1 cellular context compared by ENCODE assay signal in the genomic region with DNA sequence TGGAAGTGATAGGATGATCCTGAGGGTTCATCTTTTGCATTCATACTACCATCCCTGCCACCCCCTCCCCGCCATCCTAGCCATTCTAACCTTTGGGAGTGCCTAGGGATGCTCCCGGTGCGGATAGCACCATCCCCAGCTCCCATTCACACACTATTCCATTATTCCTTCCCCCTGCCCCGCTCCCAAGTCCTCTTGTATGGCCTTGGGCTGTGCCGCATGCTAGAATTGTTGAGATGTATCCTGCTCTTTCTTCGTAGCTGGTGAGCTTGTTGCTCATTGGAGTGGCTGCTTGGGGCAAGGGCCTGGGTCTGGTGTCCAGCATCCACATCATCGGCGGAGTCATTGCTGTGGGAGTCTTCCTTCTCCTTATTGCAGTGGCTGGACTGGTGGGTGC.
TF ChIP-seq lines count a peak whose summit lies in the region.

No MANE protein-coding gene starts in this region.

TF ChIP-seq in H1, 55 proteins besides CTCF, POLR2A, EP300 and RAD21:
- TF ChIP-seq RNF2 (IDR thresholded peaks at IDR 0.05; ENCODE audit: borderline replicate concordance, low read depth, low read length, missing control alignments, poor library complexity, severe bottlenecking) (no peak), BRCA1 (IDR thresholded peaks at IDR 0.05; ENCODE audit: low read depth, low read length) (no peak), SRF (IDR thresholded peaks at IDR 0.05; ENCODE audit: low read depth, low read length) (no peak), TAF1 (IDR thresholded peaks at IDR 0.05; ENCODE audit: low read depth, low read length) (no peak), BACH1 (IDR thresholded peaks at IDR 0.05; ENCODE audit: low read length) (no peak), NRF1 (IDR thresholded peaks at IDR 0.05; ENCODE audit: low read depth, low read length) (no peak), POU5F1 (IDR thresholded peaks at IDR 0.05; ENCODE audit: low read depth, low read length) (no peak), JUND (IDR thresholded peaks at IDR 0.05; ENCODE audit: low read length) (no peak), SIN3A (conservative IDR thresholded peaks at IDR 0.05 in 1 of 2, IDR thresholded peaks at IDR 0.05 in 1 of 2; ENCODE audit: low read depth in 1 of 2, low read length in 2 of 2) (no peak)
- TF ChIP-seq, protein P1, sequence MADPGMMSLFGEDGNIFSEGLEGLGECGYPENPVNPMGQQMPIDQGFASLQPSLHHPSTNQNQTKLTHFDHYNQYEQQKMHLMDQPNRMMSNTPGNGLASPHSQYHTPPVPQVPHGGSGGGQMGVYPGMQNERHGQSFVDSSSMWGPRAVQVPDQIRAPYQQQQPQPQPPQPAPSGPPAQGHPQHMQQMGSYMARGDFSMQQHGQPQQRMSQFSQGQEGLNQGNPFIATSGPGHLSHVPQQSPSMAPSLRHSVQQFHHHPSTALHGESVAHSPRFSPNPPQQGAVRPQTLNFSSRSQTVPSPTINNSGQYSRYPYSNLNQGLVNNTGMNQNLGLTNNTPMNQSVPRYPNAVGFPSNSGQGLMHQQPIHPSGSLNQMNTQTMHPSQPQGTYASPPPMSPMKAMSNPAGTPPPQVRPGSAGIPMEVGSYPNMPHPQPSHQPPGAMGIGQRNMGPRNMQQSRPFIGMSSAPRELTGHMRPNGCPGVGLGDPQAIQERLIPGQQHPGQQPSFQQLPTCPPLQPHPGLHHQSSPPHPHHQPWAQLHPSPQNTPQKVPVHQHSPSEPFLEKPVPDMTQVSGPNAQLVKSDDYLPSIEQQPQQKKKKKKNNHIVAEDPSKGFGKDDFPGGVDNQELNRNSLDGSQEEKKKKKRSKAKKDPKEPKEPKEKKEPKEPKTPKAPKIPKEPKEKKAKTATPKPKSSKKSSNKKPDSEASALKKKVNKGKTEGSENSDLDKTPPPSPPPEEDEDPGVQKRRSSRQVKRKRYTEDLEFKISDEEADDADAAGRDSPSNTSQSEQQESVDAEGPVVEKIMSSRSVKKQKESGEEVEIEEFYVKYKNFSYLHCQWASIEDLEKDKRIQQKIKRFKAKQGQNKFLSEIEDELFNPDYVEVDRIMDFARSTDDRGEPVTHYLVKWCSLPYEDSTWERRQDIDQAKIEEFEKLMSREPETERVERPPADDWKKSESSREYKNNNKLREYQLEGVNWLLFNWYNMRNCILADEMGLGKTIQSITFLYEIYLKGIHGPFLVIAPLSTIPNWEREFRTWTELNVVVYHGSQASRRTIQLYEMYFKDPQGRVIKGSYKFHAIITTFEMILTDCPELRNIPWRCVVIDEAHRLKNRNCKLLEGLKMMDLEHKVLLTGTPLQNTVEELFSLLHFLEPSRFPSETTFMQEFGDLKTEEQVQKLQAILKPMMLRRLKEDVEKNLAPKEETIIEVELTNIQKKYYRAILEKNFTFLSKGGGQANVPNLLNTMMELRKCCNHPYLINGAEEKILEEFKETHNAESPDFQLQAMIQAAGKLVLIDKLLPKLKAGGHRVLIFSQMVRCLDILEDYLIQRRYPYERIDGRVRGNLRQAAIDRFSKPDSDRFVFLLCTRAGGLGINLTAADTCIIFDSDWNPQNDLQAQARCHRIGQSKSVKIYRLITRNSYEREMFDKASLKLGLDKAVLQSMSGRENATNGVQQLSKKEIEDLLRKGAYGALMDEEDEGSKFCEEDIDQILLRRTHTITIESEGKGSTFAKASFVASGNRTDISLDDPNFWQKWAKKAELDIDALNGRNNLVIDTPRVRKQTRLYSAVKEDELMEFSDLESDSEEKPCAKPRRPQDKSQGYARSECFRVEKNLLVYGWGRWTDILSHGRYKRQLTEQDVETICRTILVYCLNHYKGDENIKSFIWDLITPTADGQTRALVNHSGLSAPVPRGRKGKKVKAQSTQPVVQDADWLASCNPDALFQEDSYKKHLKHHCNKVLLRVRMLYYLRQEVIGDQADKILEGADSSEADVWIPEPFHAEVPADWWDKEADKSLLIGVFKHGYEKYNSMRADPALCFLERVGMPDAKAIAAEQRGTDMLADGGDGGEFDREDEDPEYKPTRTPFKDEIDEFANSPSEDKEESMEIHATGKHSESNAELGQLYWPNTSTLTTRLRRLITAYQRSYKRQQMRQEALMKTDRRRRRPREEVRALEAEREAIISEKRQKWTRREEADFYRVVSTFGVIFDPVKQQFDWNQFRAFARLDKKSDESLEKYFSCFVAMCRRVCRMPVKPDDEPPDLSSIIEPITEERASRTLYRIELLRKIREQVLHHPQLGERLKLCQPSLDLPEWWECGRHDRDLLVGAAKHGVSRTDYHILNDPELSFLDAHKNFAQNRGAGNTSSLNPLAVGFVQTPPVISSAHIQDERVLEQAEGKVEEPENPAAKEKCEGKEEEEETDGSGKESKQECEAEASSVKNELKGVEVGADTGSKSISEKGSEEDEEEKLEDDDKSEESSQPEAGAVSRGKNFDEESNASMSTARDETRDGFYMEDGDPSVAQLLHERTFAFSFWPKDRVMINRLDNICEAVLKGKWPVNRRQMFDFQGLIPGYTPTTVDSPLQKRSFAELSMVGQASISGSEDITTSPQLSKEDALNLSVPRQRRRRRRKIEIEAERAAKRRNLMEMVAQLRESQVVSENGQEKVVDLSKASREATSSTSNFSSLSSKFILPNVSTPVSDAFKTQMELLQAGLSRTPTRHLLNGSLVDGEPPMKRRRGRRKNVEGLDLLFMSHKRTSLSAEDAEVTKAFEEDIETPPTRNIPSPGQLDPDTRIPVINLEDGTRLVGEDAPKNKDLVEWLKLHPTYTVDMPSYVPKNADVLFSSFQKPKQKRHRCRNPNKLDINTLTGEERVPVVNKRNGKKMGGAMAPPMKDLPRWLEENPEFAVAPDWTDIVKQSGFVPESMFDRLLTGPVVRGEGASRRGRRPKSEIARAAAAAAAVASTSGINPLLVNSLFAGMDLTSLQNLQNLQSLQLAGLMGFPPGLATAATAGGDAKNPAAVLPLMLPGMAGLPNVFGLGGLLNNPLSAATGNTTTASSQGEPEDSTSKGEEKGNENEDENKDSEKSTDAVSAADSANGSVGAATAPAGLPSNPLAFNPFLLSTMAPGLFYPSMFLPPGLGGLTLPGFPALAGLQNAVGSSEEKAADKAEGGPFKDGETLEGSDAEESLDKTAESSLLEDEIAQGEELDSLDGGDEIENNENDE (IDR thresholded peaks at IDR 0.05; ENCODE audit: insufficient replicate concordance, low read length) = no peak
- TF ChIP-seq, protein P2, sequence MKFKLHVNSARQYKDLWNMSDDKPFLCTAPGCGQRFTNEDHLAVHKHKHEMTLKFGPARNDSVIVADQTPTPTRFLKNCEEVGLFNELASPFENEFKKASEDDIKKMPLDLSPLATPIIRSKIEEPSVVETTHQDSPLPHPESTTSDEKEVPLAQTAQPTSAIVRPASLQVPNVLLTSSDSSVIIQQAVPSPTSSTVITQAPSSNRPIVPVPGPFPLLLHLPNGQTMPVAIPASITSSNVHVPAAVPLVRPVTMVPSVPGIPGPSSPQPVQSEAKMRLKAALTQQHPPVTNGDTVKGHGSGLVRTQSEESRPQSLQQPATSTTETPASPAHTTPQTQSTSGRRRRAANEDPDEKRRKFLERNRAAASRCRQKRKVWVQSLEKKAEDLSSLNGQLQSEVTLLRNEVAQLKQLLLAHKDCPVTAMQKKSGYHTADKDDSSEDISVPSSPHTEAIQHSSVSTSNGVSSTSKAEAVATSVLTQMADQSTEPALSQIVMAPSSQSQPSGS (IDR thresholded peaks at IDR 0.05; ENCODE audit: low read length) = no peak
